In genomic region chr17:18974407-18975149, GRCh38 we compare ENCODE assay signal across 18 cellular contexts. TPM values are rescaled to one million over a fixed set of nuclear protein-coding genes. Genes with fewer than 3 reads are reported as not detected.
DNase-seq lines count a peak whose midpoint lies in the region; ATAC-seq and TF ChIP-seq lines count a peak whose summit lies in the region.
"Had no signal": no experiment of that assay in that cellular context is flagged by ENCODE, and none has a peak within 500 bp of the region (broad histone marks: within the 10 kb centered on the region; RNA-seq: fewer than 3 reads in every experiment).

No MANE protein-coding gene starts in this region.

- ATAC-seq in PC-3: no peak; the same call in 1 of the 2 replicates
- ATAC-seq in esophagus mucosa: peak; percentile 71
- ATAC-seq in HG02798 (IDR thresholded peaks at IDR 0.05; ENCODE audit: poor library complexity, unreplicated experiment): no peak
- no peak for ATAC-seq in sciatic nerve
- ATAC-seq: natural killer cell treated with Interleukin-12 subunit alpha and Interleukin-12 subunit beta and Interleukin-15 and Interleukin-18, amount 100 ng/mL, for 72 hours; Panc1 had no signal

- no peak overlapping the region for H3K27ac ChIP-seq in PC-3 (ENCODE audit: low read length)
- H3K27ac ChIP-seq: adrenal gland, HL-60, right atrium auricular region, tibial artery had no signal

- no peaks in the 10 kb centered on the region for H3K27me3 ChIP-seq in PC-3 (ENCODE audit: low read length)
- H3K27me3 ChIP-seq: adrenal gland, right atrium auricular region, tibial artery had no signal

- H3K9me3 ChIP-seq in PC-3 (ENCODE audit: low read length): no peaks in the 10 kb centered on the region
- H3K9me3 ChIP-seq: adrenal gland, right atrium auricular region, tibial artery had no signal

- H3K79me2 ChIP-seq in PC-3 (ENCODE audit: low read length): no peaks in the 10 kb centered on the region

- no peaks in the 10 kb centered on the region for H3K27me3 Mint-ChIP-seq in activated T-cell treated with anti-CD3 and anti-CD28 coated beads, Interleukin-2, amount 50 U/mL, for 24 hours
- H3K27me3 Mint-ChIP-seq: natural killer cell treated with Interleukin-12 subunit alpha and Interleukin-12 subunit beta and Interleukin-15 and Interleukin-18, amount 100 ng/mL, for 72 hours had no signal

- CTCF ChIA-PET in PC-3 (lab: Charles Lee): no interaction called here

- H3K9me2 ChIP-seq in PC-3 (replicated peaks; ENCODE audit: low read length): no peaks in the 10 kb centered on the region

- H3F3A ChIP-seq in PC-3 (ENCODE audit: low read length, unreplicated experiment): no peaks in the 10 kb centered on the region

- H3K9ac ChIP-seq in PC-3 (ENCODE audit: low read length): no peak overlapping the region

- H3K36me3 ChIP-seq in PC-3 (ENCODE audit: low read depth, low read length): no peaks in the 10 kb centered on the region
- H3K36me3 ChIP-seq: adrenal gland had no signal

- DNase-seq in activated T-cell treated with anti-CD3 and anti-CD28 coated beads, Interleukin-2, amount 50 U/mL, for 24 hours: no peak
- no peak for DNase-seq in activated T-cell treated with anti-CD3 and anti-CD28 coated beads for 4 hours
- peak; percentile 53 for DNase-seq in PC-3
- DNase-seq in stimulated activated CD4-positive, alpha-beta T cell treated with anti-CD3 and anti-CD28 coated beads, Interleukin-4, amount 100 ng/mL, for 48 hours (ENCODE audit: low read depth in 2 of 2): peak; percentile 35 to 42
- no peak for DNase-seq in sciatic nerve (ENCODE audit: low spot score)
- DNase-seq in HT-29 (ENCODE audit: low spot score): no peak
- DNase-seq: adrenal gland, erythroblast, H9, NCI-H2029, NCI-H524 treated with DMSO at 0.1 percent for 48 hours, tibial artery had no signal

- intact Hi-C loops in PC-3 (cut with micrococcal nuclease) (no loop called here), sciatic nerve (cut with DNase I) (no loop called here)

- peak overlapping the region; percentile 37 for H3K27ac Mint-ChIP-seq in activated T-cell treated with anti-CD3 and anti-CD28 coated beads, Interleukin-2, amount 50 U/mL, for 24 hours
- H3K27ac Mint-ChIP-seq: H9; natural killer cell treated with Interleukin-12 subunit alpha and Interleukin-12 subunit beta and Interleukin-15 and Interleukin-18, amount 100 ng/mL, for 72 hours had no signal

- peaks cover 6% of the 10 kb centered on the region for H3K4me1 ChIP-seq in PC-3 (ENCODE audit: insufficient read depth, low read length)
- H3K4me1 ChIP-seq: adrenal gland, right atrium auricular region, tibial artery had no signal

- no peak overlapping the region for H3K4me2 ChIP-seq in PC-3 (ENCODE audit: low read length)

- H4K20me1 ChIP-seq in PC-3 (ENCODE audit: low read length): no peaks in the 10 kb centered on the region

- H3K36me3 Mint-ChIP-seq in activated T-cell treated with anti-CD3 and anti-CD28 coated beads, Interleukin-2, amount 50 U/mL, for 24 hours (ENCODE audit: low read depth): peaks cover 87% of the 10 kb centered on the region
- H3K36me3 Mint-ChIP-seq: natural killer cell treated with Interleukin-12 subunit alpha and Interleukin-12 subunit beta and Interleukin-15 and Interleukin-18, amount 100 ng/mL, for 72 hours had no signal

- no TSS peak for BruUV-seq in PC-3 (replicated peaks; lab: Mats Ljungman, UMichigan)

- H2AFZ ChIP-seq in PC-3 (ENCODE audit: low read length): no peak overlapping the region

- H3K4me3 Mint-ChIP-seq in activated T-cell treated with anti-CD3 and anti-CD28 coated beads, Interleukin-2, amount 50 U/mL, for 24 hours: no peak overlapping the region
- H3K4me3 Mint-ChIP-seq: H9; natural killer cell treated with Interleukin-12 subunit alpha and Interleukin-12 subunit beta and Interleukin-15 and Interleukin-18, amount 100 ng/mL, for 72 hours had no signal

- H3K4me1 Mint-ChIP-seq in activated T-cell treated with anti-CD3 and anti-CD28 coated beads, Interleukin-2, amount 50 U/mL, for 24 hours (ENCODE audit: low read depth): peaks cover 21% of the 10 kb centered on the region

- no peak for TF ChIP-seq CTCF in PC-3 (conservative IDR thresholded peaks at IDR 0.05; ENCODE audit: low read depth, low read length)

- H3K9me3 Mint-ChIP-seq in activated T-cell treated with anti-CD3 and anti-CD28 coated beads, Interleukin-2, amount 50 U/mL, for 24 hours: no peaks in the 10 kb centered on the region
- H3K9me3 Mint-ChIP-seq: H9; natural killer cell treated with Interleukin-12 subunit alpha and Interleukin-12 subunit beta and Interleukin-15 and Interleukin-18, amount 100 ng/mL, for 72 hours had no signal

- no peak overlapping the region for H3K4me3 ChIP-seq in PC-3 (ENCODE audit: low read length)
- H3K4me3 ChIP-seq: adrenal gland, right atrium auricular region, tibial artery had no signal

- POLR2A ChIA-PET in PC-3 (lab: Charles Lee; ENCODE audit: unreplicated experiment): no interaction called here

RNA-seq across cellular contexts. Expression of gene SLC5A10, which starts 22.6 kb away (rescaled TPM):
- total RNA-seq in PC-3 (2014; rRNA removed) (not detected in 2 replicates), esophagus mucosa (0.64 TPM), sciatic nerve (not detected)
- not detected in 2 replicates for total RNA-seq in HT-29 (2014; rRNA removed; shearing (Covaris generic))
- total RNA-seq: H9; natural killer cell treated with Interleukin-12 subunit alpha and Interleukin-12 subunit beta and Interleukin-15 and Interleukin-18, amount 100 ng/mL, for 72 hours had no signal

RNA-seq across cellular contexts. Expression of gene FAM83G, which starts 30.0 kb away (rescaled TPM):
- total RNA-seq in PC-3 (2014; rRNA removed) (0.26 and 4.7 TPM in 2 replicates), esophagus mucosa (47.0 TPM), sciatic nerve (1.8 TPM)
- 38.9 and 44.6 TPM in 2 replicates for total RNA-seq in HT-29 (2014; rRNA removed; shearing (Covaris generic))

Comparison
In these comparisons a context has a peak if more than half of its experiments do, and no peak if none do; other contexts are left out.
1. DNase-seq: peak in PC-3 (single experiment) and stimulated activated CD4-positive, alpha-beta T cell treated with anti-CD3 and anti-CD28 coated beads, Interleukin-4, amount 100 ng/mL, for 48 hours (2 of 2); none in activated T-cell treated with anti-CD3 and anti-CD28 coated beads, Interleukin-2, amount 50 U/mL, for 24 hours (single experiment), activated T-cell treated with anti-CD3 and anti-CD28 coated beads for 4 hours (single experiment), sciatic nerve (single experiment) and HT-29 (single experiment).